In the genomic region with DNA sequence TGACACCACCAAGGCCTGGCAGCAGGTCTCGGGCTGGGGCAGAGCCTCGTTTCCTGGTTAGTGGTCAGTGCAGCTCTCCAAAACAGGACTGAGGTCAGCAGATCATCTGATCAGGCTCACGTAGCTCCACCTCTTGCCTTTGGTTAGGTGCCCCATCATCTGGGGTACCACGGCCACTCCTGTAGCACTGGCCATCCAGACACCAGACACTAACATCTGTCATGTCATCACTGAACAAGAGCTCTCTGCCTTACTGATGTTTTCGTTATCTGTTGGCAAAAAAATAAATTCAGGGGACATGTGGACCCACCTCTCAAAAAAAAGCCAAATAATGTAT, we compare ENCODE assay signal across 1 cellular context.
TF ChIP-seq lines count a peak whose summit lies in the region.

No MANE protein-coding gene starts in this region.

TF ChIP-seq in GM23338, 12 proteins besides CTCF, POLR2A, EP300 and RAD21 (continued from another document):
- TF ChIP-seq, protein P1, sequence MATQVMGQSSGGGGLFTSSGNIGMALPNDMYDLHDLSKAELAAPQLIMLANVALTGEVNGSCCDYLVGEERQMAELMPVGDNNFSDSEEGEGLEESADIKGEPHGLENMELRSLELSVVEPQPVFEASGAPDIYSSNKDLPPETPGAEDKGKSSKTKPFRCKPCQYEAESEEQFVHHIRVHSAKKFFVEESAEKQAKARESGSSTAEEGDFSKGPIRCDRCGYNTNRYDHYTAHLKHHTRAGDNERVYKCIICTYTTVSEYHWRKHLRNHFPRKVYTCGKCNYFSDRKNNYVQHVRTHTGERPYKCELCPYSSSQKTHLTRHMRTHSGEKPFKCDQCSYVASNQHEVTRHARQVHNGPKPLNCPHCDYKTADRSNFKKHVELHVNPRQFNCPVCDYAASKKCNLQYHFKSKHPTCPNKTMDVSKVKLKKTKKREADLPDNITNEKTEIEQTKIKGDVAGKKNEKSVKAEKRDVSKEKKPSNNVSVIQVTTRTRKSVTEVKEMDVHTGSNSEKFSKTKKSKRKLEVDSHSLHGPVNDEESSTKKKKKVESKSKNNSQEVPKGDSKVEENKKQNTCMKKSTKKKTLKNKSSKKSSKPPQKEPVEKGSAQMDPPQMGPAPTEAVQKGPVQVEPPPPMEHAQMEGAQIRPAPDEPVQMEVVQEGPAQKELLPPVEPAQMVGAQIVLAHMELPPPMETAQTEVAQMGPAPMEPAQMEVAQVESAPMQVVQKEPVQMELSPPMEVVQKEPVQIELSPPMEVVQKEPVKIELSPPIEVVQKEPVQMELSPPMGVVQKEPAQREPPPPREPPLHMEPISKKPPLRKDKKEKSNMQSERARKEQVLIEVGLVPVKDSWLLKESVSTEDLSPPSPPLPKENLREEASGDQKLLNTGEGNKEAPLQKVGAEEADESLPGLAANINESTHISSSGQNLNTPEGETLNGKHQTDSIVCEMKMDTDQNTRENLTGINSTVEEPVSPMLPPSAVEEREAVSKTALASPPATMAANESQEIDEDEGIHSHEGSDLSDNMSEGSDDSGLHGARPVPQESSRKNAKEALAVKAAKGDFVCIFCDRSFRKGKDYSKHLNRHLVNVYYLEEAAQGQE (IDR thresholded peaks at IDR 0.05; ENCODE audit: unreplicated experiment) = no peak
- no peak for TF ChIP-seq NANOG (IDR thresholded peaks at IDR 0.05; ENCODE audit: borderline replicate concordance)
- no peak for TF ChIP-seq ETS1 (IDR thresholded peaks at IDR 0.05)
- TF ChIP-seq CREB1 (CRISPR knock-in tag; IDR thresholded peaks at IDR 0.05; ENCODE audit: low read depth) = no peak
- no peak for TF ChIP-seq POLR2AphosphoS5 (IDR thresholded peaks at IDR 0.05; ENCODE audit: low read depth)
- no peak for TF ChIP-seq EZH2phosphoT487 (IDR thresholded peaks at IDR 0.05; ENCODE audit: unreplicated experiment)
- no peak for TF ChIP-seq ZNF462 (CRISPR knock-in tag; IDR thresholded peaks at IDR 0.05)
- TF ChIP-seq JUNB (IDR thresholded peaks at IDR 0.05; ENCODE audit: unreplicated experiment) = no peak
- no peak for TF ChIP-seq ZNF114 (CRISPR knock-in tag; IDR thresholded peaks at IDR 0.05)
